In the genomic region with DNA sequence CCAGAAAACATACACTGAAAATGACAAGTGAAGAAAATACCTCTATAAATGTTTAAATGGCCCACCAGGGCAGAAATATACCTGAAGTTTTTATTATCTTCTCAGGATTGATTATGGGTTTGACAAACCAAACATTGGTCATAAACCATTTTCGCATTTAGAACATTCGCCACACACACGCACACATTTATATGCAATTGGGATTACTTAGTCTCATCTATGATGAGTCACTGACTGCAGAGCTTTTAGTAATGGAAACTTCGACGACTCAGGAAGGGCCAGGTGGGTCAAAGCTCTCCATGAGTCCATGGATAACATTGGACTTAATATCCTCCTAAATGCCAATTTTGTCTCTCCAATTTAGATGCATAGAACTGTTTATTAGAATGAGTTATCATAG, we compare ENCODE assay signal across 28 cellular contexts. TPM values are rescaled to one million over a fixed set of nuclear protein-coding genes. Genes with fewer than 3 reads are reported as not detected.
A peak's percentile ranks its signal among the peaks of the same experiment; 100 is the strongest.
DNase-seq lines count a peak whose midpoint lies in the region; ATAC-seq, FAIRE-seq and TF ChIP-seq lines count a peak whose summit lies in the region.
"Had no signal": no experiment of that assay in that cellular context is flagged by ENCODE, and none has a peak within 500 bp of the region (broad histone marks: within the 10 kb centered on the region; RNA-seq: fewer than 3 reads in every experiment).

No MANE protein-coding gene starts in this region.

- TF ChIP-seq EP300 in K562 (IDR thresholded peaks at IDR 0.05; ENCODE audit: low read length): no peak

- POLR2A ChIA-PET in K562 (lab: Yijun Ruan, JAX): interaction anchor here (1.2 to 6.9 kb wide), 3 partner anchors 10 to 15 kb away, joined by 3 to 47 read pairs (median 6); partner anchors contain the start of gene NRDC

- H3K9me3 ChIP-seq in K562 (replicated peaks; ENCODE audit: control insufficient read depth, insufficient read depth, low read depth, low read length): no peaks in the 10 kb centered on the region
- H3K9me3 ChIP-seq: BLaER1 treated with 17β-estradiol and CSF1 and Interleukin-3, amounts not matched to agents 10 nM and 100 nM; pancreas; upper lobe of left lung had no signal

- TF ChIP-seq RAD21 in K562 (CRISPR knock-in tag; conservative IDR thresholded peaks at IDR 0.05 in 1 of 2, IDR thresholded peaks at IDR 0.05 in 1 of 2): no peak

- no peak overlapping the region for H3K27ac ChIP-seq in K562 (ENCODE audit: extremely low read depth, low read depth, low read length)
- H3K27ac ChIP-seq: BLaER1 treated with 17β-estradiol and CSF1 and Interleukin-3, amounts not matched to agents 10 nM and 100 nM; brain microvascular endothelial cell; pancreas; upper lobe of left lung had no signal

- ATAC-seq in K562 (no peak), GM21447 (IDR thresholded peaks at IDR 0.05; ENCODE audit: unreplicated experiment) (no peak), GM19351 (IDR thresholded peaks at IDR 0.05; ENCODE audit: unreplicated experiment) (no peak), left colon (no peak)
- ATAC-seq: Panc1, pancreas had no signal

- BruUV-seq in K562 (replicated peaks; lab: Mats Ljungman, UMichigan): no TSS peak

- H3K4me1 ChIP-seq in K562 (replicated peaks in 1 of 2; ENCODE audit: control insufficient read depth in 2 of 2, insufficient read depth in 2 of 2, low read length in 2 of 2): peaks cover 5 to 8% of the 10 kb centered on the region in 2 experiments; a peak in 4 of 5 replicates
- H3K4me1 ChIP-seq: pancreas, upper lobe of left lung had no signal

- H2AFZ ChIP-seq in K562 (ENCODE audit: low read depth, low read length): no peak overlapping the region

- H3K9ac ChIP-seq in K562 (ENCODE audit: insufficient read depth in 1 of 2, low read depth in 2 of 2, low read length in 2 of 2): no peak overlapping the region
- H3K9ac ChIP-seq: BLaER1 treated with 17β-estradiol and CSF1 and Interleukin-3, amounts not matched to agents 10 nM and 100 nM had no signal

- no peak for FAIRE-seq in K562 (lab: Jason Lieb, UNC)
- FAIRE-seq: GM18507, kidney, pancreas had no signal

- no peak for TF ChIP-seq CTCF in K562 (IDR thresholded peaks at IDR 0.05 in 2 of 3, conservative IDR thresholded peaks at IDR 0.05 in 1 of 3; ENCODE audit: insufficient read depth in 2 of 3, low read depth in 1 of 3, low read length in 3 of 3)

- TF ChIP-seq POLR2A in K562 (conservative IDR thresholded peaks at IDR 0.05): no peak

- H4K20me1 ChIP-seq in K562 (replicated peaks; ENCODE audit: control insufficient read depth, insufficient read depth, low read length): no peaks in the 10 kb centered on the region

- H3K9me1 ChIP-seq in K562 (ENCODE audit: control insufficient read depth, insufficient read depth, low read length): no peaks in the 10 kb centered on the region

- CTCF ChIA-PET in K562 (lab: Yijun Ruan, JAX; ENCODE audit: low intra/inter-chr PET ratio): no interaction called here

- H3K79me2 ChIP-seq in K562 (ENCODE audit: control insufficient read depth, insufficient read depth, low read length): peaks cover 95% of the 10 kb centered on the region

- H3K4me3 ChIP-seq in K562: no peak overlapping the region
- H3K4me3 ChIP-seq: BLaER1 treated with 17β-estradiol and CSF1 and Interleukin-3, amounts not matched to agents 10 nM and 100 nM; lung; pancreas; smooth muscle cell; upper lobe of left lung had no signal

- H3K27me3 ChIP-seq in K562 (ENCODE audit: control insufficient read depth in 2 of 2, insufficient read depth in 2 of 2, low read length in 2 of 2): no peaks in the 10 kb centered on the region
- H3K27me3 ChIP-seq: BLaER1 treated with 17β-estradiol and CSF1 and Interleukin-3, amounts not matched to agents 10 nM and 100 nM; brain microvascular endothelial cell; pancreas; upper lobe of left lung had no signal

- peak; percentile 12 for DNase-seq in stimulated activated CD4-positive, alpha-beta T cell treated with anti-CD3 and anti-CD28 coated beads, Interleukin-1b, Interleukin-23, amount 100 ng/mL, for 48 hours
- DNase-seq in stimulated activated CD4-positive, alpha-beta T cell treated with anti-CD3 and anti-CD28 coated beads, Interleukin-15, amount 100 ng/mL, for 24 hours: no peak
- DNase-seq in LHCN-M2 (ENCODE audit: low read depth) (peak; percentile 18), K562 (ENCODE audit: extremely low read depth in 1 of 4, low spot score in 3 of 4) (no peak), left colon (no peak)
- DNase-seq: activated CD4-positive, alpha-beta memory T cell treated with anti-CD3 and anti-CD28 coated beads, Interleukin-2, amount 10 ng/mL, durations not matched to agents 7 days and 5 days; activated effector memory CD4-positive, alpha-beta T cell treated with anti-CD3 and anti-CD28 coated beads, Interleukin-2, amount 50 U/mL, for 16 hours; brain microvascular endothelial cell; DMS79; effector CD4-positive, alpha-beta T cell; KBM-7; kidney; MM.1S; NCI-H1417 treated with DMSO at 0.1 percent for 48 hours; NCI-H2081; NCI-H226; NCI-H69; pancreas; retina; SHP77 treated with DMSO at 0.1 percent for 48 hours; upper lobe of left lung had no signal

- whole genome bisulfite sequencing in K562 (ENCODE audit: insufficient coverage, low coverage, missing lambda C conversion rate): 83% methylated on average over 5 of the region's 5 CpGs

- peaks cover 57% of the 10 kb centered on the region for H3K36me3 ChIP-seq in K562 (ENCODE audit: control insufficient read depth, insufficient read depth, low read length)
- H3K36me3 ChIP-seq: brain microvascular endothelial cell, pancreas had no signal

- no peak overlapping the region for H3K4me2 ChIP-seq in K562 (ENCODE audit: insufficient read depth, low read length)
- H3K4me2 ChIP-seq: smooth muscle cell had no signal

- intact Hi-C loops in K562 (cut with micrococcal nuclease) (no loop called here), left colon (cut with DNase I, micrococcal nuclease) (no loop called here)

- in situ Hi-C loops in K562 (cut with MboI): no loop called here

TF ChIP-seq in K562, 482 proteins besides CTCF, POLR2A, EP300 and RAD21:
- TF ChIP-seq ATF3 (IDR thresholded peaks at IDR 0.05) (0 out of 2 replicates have a peak, but pooled peaks have one; percentile 42), ATF3 (CRISPR knock-in tag; conservative IDR thresholded peaks at IDR 0.05) (no peak), ZKSCAN8 (CRISPR knock-in tag; IDR thresholded peaks at IDR 0.05) (no peak)

RNA-seq across cellular contexts. Expression of gene NRDC, which starts 16.9 kb away (rescaled TPM):
- 57.3 and 59.6 TPM in 2 replicates for total RNA-seq in LHCN-M2 (2014; rRNA removed)
- polyA plus RNA-seq in LHCN-M2 (2012): 101 TPM
- total RNA-seq in K562 (2011; cell fraction: chromatin; rRNA removed; ENCODE audit: low replicate concordance): 223 and 663 TPM in 2 replicates
- 111 and 152 TPM in 2 replicates for total RNA-seq in K562 (2011; cell fraction: nucleolus; rRNA removed)
- 268 and 359 TPM in 2 replicates for total RNA-seq in K562 (2011; cell fraction: nucleoplasm; rRNA removed)
- total RNA-seq in K562 (2014; rRNA removed): 102 and 139 TPM in 2 replicates
- 201 and 216 TPM in 2 replicates for total RNA-seq in K562 (2014; rRNA removed; fragmentation: Illumina TruSeq; extraction: Trizol)
- 177 and 196 TPM in 2 replicates for total RNA-seq in K562 (2015; rRNA removed; fragmentation: Illumina TruSeq; extraction: Trizol)
- 255 and 270 TPM in 2 replicates for total RNA-seq in K562 (2021)
- 371 and 375 TPM in 2 replicates for polyA plus RNA-seq in K562 (2011; rRNA removed)
- 86.1 and 145 TPM in 2 replicates for polyA plus RNA-seq in K562 (2011; cell fraction: cytosol; rRNA removed)
- 402 and 574 TPM in 2 replicates for polyA plus RNA-seq in K562 (2011; cell fraction: nucleus; rRNA removed)
- 312 and 324 TPM in 2 replicates for polyA plus RNA-seq in K562 (2012)
- 296 and 347 TPM in 2 replicates for polyA plus RNA-seq in K562 (2014; fragmentation: Illumina TruSeq; extraction: Trizol)
- 100 to 1,000 TPM; 135 to 149 TPM for polyA plus RNA-seq in K562 (2014; fragmentation: Nextera tagmentation; extraction: Ambion mirVana)
- polyA plus RNA-seq in K562 (2014; rRNA removed): 222 and 261 TPM in 2 replicates
- 432 and 467 TPM in 2 replicates for polyA minus RNA-seq in K562 (2011; rRNA and poly(A)+ RNA removed)
- polyA minus RNA-seq in K562 (2011; cell fraction: cytosol; rRNA and poly(A)+ RNA removed): 159 and 171 TPM in 2 replicates
- polyA minus RNA-seq in K562 (2011; cell fraction: nucleus; rRNA and poly(A)+ RNA removed): 87.5 and 183 TPM in 2 replicates
- total RNA-seq in left colon: 10 to 100 TPM; 80.7 to 83.5 TPM

Comparison
In these comparisons a context has a peak if more than half of its experiments do, and no peak if none do; other contexts are left out.
1. DNase-seq: peak in stimulated activated CD4-positive, alpha-beta T cell treated with anti-CD3 and anti-CD28 coated beads, Interleukin-1b, Interleukin-23, amount 100 ng/mL, for 48 hours (single experiment) and LHCN-M2 (single experiment); none in stimulated activated CD4-positive, alpha-beta T cell treated with anti-CD3 and anti-CD28 coated beads, Interleukin-15, amount 100 ng/mL, for 24 hours (single experiment), K562 (0 of 4) and left colon (0 of 2).